Comparison of ENCODE assay signal across 2 cellular contexts in genomic region chr10:67955614-67956013, GRCh38.
TF ChIP-seq lines count a peak whose summit lies in the region.

No MANE protein-coding gene starts in this region.

TF ChIP-seq in HEK293, 187 proteins besides CTCF, POLR2A, EP300 and RAD21:
- TF ChIP-seq, protein P1, sequence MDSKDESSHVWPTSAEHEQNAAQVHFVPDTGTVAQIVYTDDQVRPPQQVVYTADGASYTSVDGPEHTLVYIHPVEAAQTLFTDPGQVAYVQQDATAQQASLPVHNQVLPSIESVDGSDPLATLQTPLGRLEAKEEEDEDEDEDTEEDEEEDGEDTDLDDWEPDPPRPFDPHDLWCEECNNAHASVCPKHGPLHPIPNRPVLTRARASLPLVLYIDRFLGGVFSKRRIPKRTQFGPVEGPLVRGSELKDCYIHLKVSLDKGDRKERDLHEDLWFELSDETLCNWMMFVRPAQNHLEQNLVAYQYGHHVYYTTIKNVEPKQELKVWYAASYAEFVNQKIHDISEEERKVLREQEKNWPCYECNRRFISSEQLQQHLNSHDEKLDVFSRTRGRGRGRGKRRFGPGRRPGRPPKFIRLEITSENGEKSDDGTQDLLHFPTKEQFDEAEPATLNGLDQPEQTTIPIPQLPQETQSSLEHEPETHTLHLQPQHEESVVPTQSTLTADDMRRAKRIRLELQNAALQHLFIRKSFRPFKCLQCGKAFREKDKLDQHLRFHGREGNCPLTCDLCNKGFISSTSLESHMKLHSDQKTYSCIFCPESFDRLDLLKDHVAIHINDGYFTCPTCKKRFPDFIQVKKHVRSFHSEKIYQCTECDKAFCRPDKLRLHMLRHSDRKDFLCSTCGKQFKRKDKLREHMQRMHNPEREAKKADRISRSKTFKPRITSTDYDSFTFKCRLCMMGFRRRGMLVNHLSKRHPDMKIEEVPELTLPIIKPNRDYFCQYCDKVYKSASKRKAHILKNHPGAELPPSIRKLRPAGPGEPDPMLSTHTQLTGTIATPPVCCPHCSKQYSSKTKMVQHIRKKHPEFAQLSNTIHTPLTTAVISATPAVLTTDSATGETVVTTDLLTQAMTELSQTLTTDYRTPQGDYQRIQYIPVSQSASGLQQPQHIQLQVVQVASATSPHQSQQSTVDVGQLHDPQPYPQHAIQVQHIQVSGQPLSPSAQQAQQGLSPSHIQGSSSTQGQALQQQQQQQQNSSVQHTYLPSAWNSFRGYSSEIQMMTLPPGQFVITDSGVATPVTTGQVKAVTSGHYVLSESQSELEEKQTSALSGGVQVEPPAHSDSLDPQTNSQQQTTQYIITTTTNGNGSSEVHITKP (tag by site-specific recombination; IDR thresholded peaks at IDR 0.05): peak; percentile 82
- TF ChIP-seq ZNF596 (tag by site-specific recombination; IDR thresholded peaks at IDR 0.05): no peak

TF ChIP-seq in K562, 482 proteins besides CTCF, POLR2A, EP300 and RAD21 (continued from another document):
- TF ChIP-seq, protein P1 (IDR thresholded peaks at IDR 0.05; ENCODE audit: partially characterized antibody): peak; percentile 98
TF ChIP-seq in K562: peak in this region for 3.
